Comparison of ENCODE assay signal across 19 cellular contexts in genomic region chr14:20774258-20774657, GRCh38.
DNase-seq lines count a peak whose midpoint lies in the region; ATAC-seq lines count a peak whose summit lies in the region.
"Had no signal": no experiment of that assay in that cellular context is flagged by ENCODE, and none has a peak within 500 bp of the region (broad histone marks: within the 10 kb centered on the region; RNA-seq: fewer than 3 reads in every experiment).

No MANE protein-coding gene starts in this region.

- peaks cover 26% of the 10 kb centered on the region for H3K4me1 ChIP-seq in HUES48 (ENCODE audit: control insufficient read depth, insufficient read depth, low read length)
- peaks cover 27% of the 10 kb centered on the region for H3K4me1 ChIP-seq in iPS-15b (ENCODE audit: control insufficient read depth, insufficient read depth, low read length)
- H3K4me1 ChIP-seq: Caco-2, SJSA1 had no signal

- H3K9ac ChIP-seq in HUES48 (ENCODE audit: low read depth, low read length) (no peak overlapping the region; the same call in 1 of the 2 replicates), iPS-15b (ENCODE audit: low read depth, low read length) (no peak overlapping the region)

- H3K27ac ChIP-seq in HUES48 (ENCODE audit: low read depth, low read length), result peak overlapping the region; percentile 75
- H3K27ac ChIP-seq: SJSA1 had no signal

- H3K4me3 ChIP-seq in HUES48 (ENCODE audit: low read depth, low read length), result peak overlapping the region; percentile 34; the same call in 1 of the 2 replicates
- H3K4me3 ChIP-seq in iPS-15b (ENCODE audit: low read depth, low read length), result peak overlapping the region; percentile 8
- H3K4me3 ChIP-seq: SJSA1 had no signal

- DNase-seq in MV-4-11 (lab: John Stamatoyannopoulos, UW), result peak; percentile 27
- no peak for DNase-seq in GM19238 (ENCODE audit: insufficient read length, low spot score)
- DNase-seq in NCI-H69 (lab: John Stamatoyannopoulos, UW), result no peak
- no peak for DNase-seq in KG1 (lab: John Stamatoyannopoulos, UW)
- DNase-seq: C1 segment of cervical spinal cord; Caco-2; CD4-positive, alpha-beta memory T cell; KBM-7; NCI-H1105 treated with DMSO at 0.1 percent for 48 hours; NCI-H146; NCI-H2029; NCI-H446 treated with DMSO at 0.1 percent for 48 hours; NCI-H526 treated with DMSO at 0.1 percent for 48 hours; Right ventricle myocardium superior; RPMI8226 had no signal

- H3K9me3 ChIP-seq in HUES48 (ENCODE audit: control insufficient read depth, insufficient read depth, low read length) (peaks cover 7% of the 10 kb centered on the region), iPS-15b (ENCODE audit: control insufficient read depth, insufficient read depth, low read length) (no peaks in the 10 kb centered on the region)
- H3K9me3 ChIP-seq: SJSA1 had no signal

- H3K27me3 ChIP-seq in HUES48 (ENCODE audit: control insufficient read depth, insufficient read depth, low read length) (no peaks in the 10 kb centered on the region), iPS-15b (ENCODE audit: control insufficient read depth, insufficient read depth, low read length) (no peaks in the 10 kb centered on the region)
- H3K27me3 ChIP-seq: SJSA1 had no signal

- ATAC-seq in GM21528 (IDR thresholded peaks at IDR 0.05; ENCODE audit: low FRiP score, unreplicated experiment), result no peak

- H3K36me3 ChIP-seq in HUES48 (ENCODE audit: control insufficient read depth, insufficient read depth, low read length), result no peaks in the 10 kb centered on the region
- no peaks in the 10 kb centered on the region for H3K36me3 ChIP-seq in iPS-15b (ENCODE audit: control insufficient read depth, insufficient read depth, low read length)
- H3K36me3 ChIP-seq: SJSA1 had no signal
